8 cellular contexts compared by ENCODE assay signal in the genomic region with DNA sequence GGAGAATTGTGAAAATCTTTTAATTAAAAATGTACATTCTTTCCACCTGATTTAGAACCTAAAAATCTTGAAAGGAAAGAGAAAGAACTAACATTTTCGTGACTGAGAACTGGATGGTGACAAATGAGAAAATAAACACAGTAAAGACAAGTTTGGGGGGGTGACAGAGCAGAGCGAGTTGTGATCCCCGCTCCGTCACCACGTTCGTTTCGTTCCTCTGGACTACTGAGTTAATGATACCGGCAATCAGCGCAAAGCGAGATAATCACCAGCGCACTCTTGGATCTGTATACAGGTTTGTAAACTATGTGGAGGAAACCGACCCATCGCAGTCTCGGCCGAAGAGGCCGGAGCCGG. TPM values are rescaled to one million over a fixed set of nuclear protein-coding genes. Genes with fewer than 3 reads are reported as not detected.
DNase-seq lines count a peak whose midpoint lies in the region; ATAC-seq, FAIRE-seq and TF ChIP-seq lines count a peak whose summit lies in the region.

No MANE protein-coding gene starts in this region.

- no peaks in the 10 kb centered on the region for H3K79me2 ChIP-seq in Loucy (ENCODE audit: insufficient read depth, low read length)

- peak overlapping the region; percentile 98 for H3K27ac ChIP-seq in endodermal cell (ENCODE audit: low read depth, low read length)

- H3K9me3 ChIP-seq in Loucy (ENCODE audit: insufficient read depth, low read depth, low read length) (no peaks in the 10 kb centered on the region), endodermal cell (ENCODE audit: control insufficient read depth, low read length) (no peaks in the 10 kb centered on the region), neuron (ENCODE audit: low read length) (no peaks in the 10 kb centered on the region)

- 56 to 66% methylated on average over 17 of the region's 17 CpGs for WGBS in endodermal cell (ENCODE audit: insufficient coverage in 1 of 2, insufficient read length in 1 of 2), 2 experiments

- DNase-seq in Calu3, result no peak
- no peak for DNase-seq in endodermal cell
- no peak for DNase-seq in NAMALWA (ENCODE audit: low spot score)
- DNase-seq in HTR-8/SVneo (ENCODE audit: insufficient read length, low spot score), result no peak
- DNase-seq in DMS79 (lab: John Stamatoyannopoulos, UW), result no peak

- peak overlapping the region; percentile 93 for H2AFZ ChIP-seq in Loucy (ENCODE audit: low read length)
- peak overlapping the region; percentile 86 for H2AFZ ChIP-seq in neuron (ENCODE audit: low read depth, low read length)

- H3K4me2 ChIP-seq in Loucy (ENCODE audit: low read depth, low read length, poor library complexity, severe bottlenecking), result peak overlapping the region; percentile 73

- no peak for FAIRE-seq in HTR-8/SVneo (lab: Jason Lieb, UNC)

- H3K9ac ChIP-seq in Loucy (ENCODE audit: low read depth, low read length, poor library complexity, severe bottlenecking), result peak overlapping the region; percentile 87
- H3K9ac ChIP-seq in endodermal cell (ENCODE audit: extremely low read depth, low read length, poor library complexity, severe bottlenecking), result peak overlapping the region; percentile 94

- H3K9me3 Mint-ChIP-seq in Calu3 (ENCODE audit: low read depth, unreplicated experiment), result no peaks in the 10 kb centered on the region
- peaks cover 6% of the 10 kb centered on the region for H3K9me3 Mint-ChIP-seq in endodermal cell

- TF ChIP-seq CTCF in Calu3 (IDR thresholded peaks at IDR 0.05; ENCODE audit: unreplicated experiment) (no peak), Loucy (conservative IDR thresholded peaks at IDR 0.05; ENCODE audit: low read length) (no peak), endodermal cell (conservative IDR thresholded peaks at IDR 0.05) (no peak)

- H3K4me1 Mint-ChIP-seq in Calu3 (ENCODE audit: low read depth, unreplicated experiment), result peaks cover 21% of the 10 kb centered on the region
- peaks cover 4% of the 10 kb centered on the region for H3K4me1 Mint-ChIP-seq in endodermal cell

- H3K36me3 Mint-ChIP-seq in Calu3 (ENCODE audit: insufficient read depth, unreplicated experiment), result peaks cover 18% of the 10 kb centered on the region
- H3K36me3 Mint-ChIP-seq in endodermal cell (ENCODE audit: low read depth), result peaks cover 2% of the 10 kb centered on the region

- CTCF ChIA-PET in Calu3 (lab: Charles Lee), result no interaction called here

- peaks cover 11% of the 10 kb centered on the region for H3K4me1 ChIP-seq in Loucy (ENCODE audit: insufficient read depth, low read length, poor library complexity, severe bottlenecking)
- H3K4me1 ChIP-seq in endodermal cell (ENCODE audit: control insufficient read depth, insufficient read depth, low read length), result no peaks in the 10 kb centered on the region
- H3K4me1 ChIP-seq in neuron (ENCODE audit: insufficient read depth, low read length), result peaks cover 3% of the 10 kb centered on the region

- H3K4me3 Mint-ChIP-seq in Calu3 (ENCODE audit: low read depth, unreplicated experiment) (peak overlapping the region; percentile 89), endodermal cell (peak overlapping the region; percentile 89)

- intact Hi-C loops in Calu3 (cut with micrococcal nuclease; ENCODE audit: unreplicated experiment), result no loop called here

- H3K9me2 ChIP-seq in Loucy (replicated peaks; ENCODE audit: low read depth, low read length), result no peaks in the 10 kb centered on the region

- peaks cover 7% of the 10 kb centered on the region for H3F3A ChIP-seq in Loucy (ENCODE audit: low read depth)

- no peak for ATAC-seq in HG02885 (IDR thresholded peaks at IDR 0.05; ENCODE audit: poor library complexity, unreplicated experiment)

- H4K20me1 ChIP-seq in Loucy (ENCODE audit: insufficient read depth, low read length, poor library complexity, severe bottlenecking), result no peaks in the 10 kb centered on the region

- H3K4me3 ChIP-seq in Loucy (ENCODE audit: low read length, poor library complexity, severe bottlenecking) (peak overlapping the region; percentile 82), endodermal cell (ENCODE audit: low read length) (peak overlapping the region; percentile 96), neuron (ENCODE audit: low read length) (peak overlapping the region; percentile 68)

- BruUV-seq in Calu3 (replicated peaks; lab: Mats Ljungman, UMichigan), result TSS peak; percentile 97

- H3K27me3 Mint-ChIP-seq in Calu3 (ENCODE audit: unreplicated experiment), result no peaks in the 10 kb centered on the region
- peaks cover 21% of the 10 kb centered on the region for H3K27me3 Mint-ChIP-seq in endodermal cell (ENCODE audit: insufficient read depth)

- H3K27me3 ChIP-seq in Loucy (ENCODE audit: insufficient read depth, low read length, poor library complexity, severe bottlenecking), result no peaks in the 10 kb centered on the region
- H3K27me3 ChIP-seq in endodermal cell (ENCODE audit: control insufficient read depth, insufficient read depth, low read length, poor library complexity, severe bottlenecking), result no peaks in the 10 kb centered on the region
- H3K27me3 ChIP-seq in neuron (ENCODE audit: insufficient read depth, low read length), result no peaks in the 10 kb centered on the region

- H3K36me3 ChIP-seq in Loucy (ENCODE audit: insufficient read depth, low read length) (no peaks in the 10 kb centered on the region), endodermal cell (ENCODE audit: control insufficient read depth, insufficient read depth, low read length) (no peaks in the 10 kb centered on the region), neuron (ENCODE audit: insufficient read depth, low read length) (no peaks in the 10 kb centered on the region)

- H3K27ac Mint-ChIP-seq in Calu3 (ENCODE audit: unreplicated experiment) (peak overlapping the region; percentile 99), endodermal cell (peak overlapping the region; percentile 99)

RNA-seq across cellular contexts. Expression of a gene that starts 31.2 kb away (rescaled TPM):
- total RNA-seq in Calu3 (2022), result not detected in 2 replicates
- total RNA-seq in endodermal cell, result 1 to 10 TPM in 1 of 2 donors, under 1 TPM in 1; 0.86 to 1.2 TPM
- 0.32 TPM for polyA plus RNA-seq in endodermal cell (2013, experiment 1 of 2)
- not detected for polyA plus RNA-seq in endodermal cell (2013, experiment 2 of 2)
